22 cellular contexts compared by ENCODE assay signal in genomic region chr15:48340111-48340510, GRCh38.
"Had no signal": no experiment of that assay in that cellular context is flagged by ENCODE, and none has a peak within 500 bp of the region (broad histone marks: within the 10 kb centered on the region; RNA-seq: fewer than 3 reads in every experiment).

No MANE protein-coding gene starts in this region.

- H3K4me3 ChIP-seq: colonic mucosa, sigmoid colon, upper lobe of right lung had no signal

- H3K36me3 ChIP-seq: brain microvascular endothelial cell, colonic mucosa had no signal

- H3K4me1 ChIP-seq: colonic mucosa, foreskin keratinocyte, parathyroid adenoma, sigmoid colon, upper lobe of right lung had no signal

- H3K9me3 Mint-ChIP-seq: activated naive CD8-positive, alpha-beta T cell treated with anti-CD3 and anti-CD28 coated beads, Interleukin-2, amount 10 ng/mL, durations not matched to agents 7 days and 5 days; activated T-cell treated with anti-CD3 and anti-CD28 coated beads, Interleukin-2, amount 50 U/mL, for 24 hours; natural killer cell treated with Interleukin-12 subunit alpha and Interleukin-12 subunit beta and Interleukin-15 and Interleukin-18, amount 100 ng/mL, for 72 hours; stimulated activated memory B cell treated with anti-CD40 and anti-IgM and Interleukin-4, amounts not matched to agents 10 μg/mL and 1 μg/mL and 100 μg/mL, for 72 hours; T-helper 1 cell treated with Interleukin-12 subunit alpha and Interleukin-12 subunit beta and Interleukin-4 antibody, amounts not matched to agents 30 μg/mL and 1 μg/mL, for 36 hours had no signal

- H3K27me3 Mint-ChIP-seq: activated naive CD8-positive, alpha-beta T cell treated with anti-CD3 and anti-CD28 coated beads, Interleukin-2, amount 10 ng/mL, durations not matched to agents 7 days and 5 days; activated T-cell treated with anti-CD3 and anti-CD28 coated beads, Interleukin-2, amount 50 U/mL, for 24 hours; natural killer cell treated with Interleukin-12 subunit alpha and Interleukin-12 subunit beta and Interleukin-15 and Interleukin-18, amount 100 ng/mL, for 72 hours; stimulated activated memory B cell treated with anti-CD40 and anti-IgM and Interleukin-4, amounts not matched to agents 10 μg/mL and 1 μg/mL and 100 μg/mL, for 72 hours had no signal

- H3K4me3 Mint-ChIP-seq: activated naive CD8-positive, alpha-beta T cell treated with anti-CD3 and anti-CD28 coated beads, Interleukin-2, amount 10 ng/mL, durations not matched to agents 7 days and 5 days; activated T-cell treated with anti-CD3 and anti-CD28 coated beads, Interleukin-2, amount 50 U/mL, for 24 hours; natural killer cell treated with Interleukin-12 subunit alpha and Interleukin-12 subunit beta and Interleukin-15 and Interleukin-18, amount 100 ng/mL, for 72 hours; stimulated activated memory B cell treated with anti-CD40 and anti-IgM and Interleukin-4, amounts not matched to agents 10 μg/mL and 1 μg/mL and 100 μg/mL, for 72 hours; T-helper 1 cell treated with Interleukin-12 subunit alpha and Interleukin-12 subunit beta and Interleukin-4 antibody, amounts not matched to agents 30 μg/mL and 1 μg/mL, for 36 hours had no signal

- H3K27me3 ChIP-seq: brain microvascular endothelial cell, colonic mucosa, foreskin keratinocyte, sigmoid colon, upper lobe of right lung had no signal

- H3K9me3 ChIP-seq: colonic mucosa, sigmoid colon, upper lobe of right lung had no signal

- DNase-seq: activated CD4-positive, alpha-beta T cell treated with anti-CD3 and anti-CD28 coated beads for 1 hour; activated CD4-positive, alpha-beta T cell treated with anti-CD3 and anti-CD28 coated beads, Interleukin-2, amount 50 U/mL, for 48 hours; activated gamma-delta T cell; activated naive CD8-positive, alpha-beta T cell treated with anti-CD3 and anti-CD28 coated beads, Interleukin-2, amount 10 ng/mL, durations not matched to agents 7 days and 5 days; activated T-cell treated with anti-CD3 and anti-CD28 coated beads, Interleukin-2, amount 50 U/mL, for 24 hours; anterior cingulate cortex; brain microvascular endothelial cell; central memory CD4-positive, alpha-beta T cell; colonic mucosa; foreskin keratinocyte; glutamatergic neuron; hippocampal formation; left cardiac atrium; mesendoderm; sigmoid colon; stimulated activated CD4-positive, alpha-beta T cell treated with anti-CD3 and anti-CD28 coated beads, Interleukin-4, amount 100 ng/mL, for 24 hours; upper lobe of right lung had no signal

- H3K27ac ChIP-seq: brain microvascular endothelial cell, colonic mucosa, foreskin keratinocyte, parathyroid adenoma, sigmoid colon, upper lobe of right lung, VCaP had no signal

- H3K27ac Mint-ChIP-seq: activated naive CD8-positive, alpha-beta T cell treated with anti-CD3 and anti-CD28 coated beads, Interleukin-2, amount 10 ng/mL, durations not matched to agents 7 days and 5 days; activated T-cell treated with anti-CD3 and anti-CD28 coated beads, Interleukin-2, amount 50 U/mL, for 24 hours; stimulated activated memory B cell treated with anti-CD40 and anti-IgM and Interleukin-4, amounts not matched to agents 10 μg/mL and 1 μg/mL and 100 μg/mL, for 72 hours; T-helper 1 cell treated with Interleukin-12 subunit alpha and Interleukin-12 subunit beta and Interleukin-4 antibody, amounts not matched to agents 30 μg/mL and 1 μg/mL, for 36 hours had no signal

- ATAC-seq: foreskin keratinocyte; left cardiac atrium; natural killer cell treated with Interleukin-12 subunit alpha and Interleukin-12 subunit beta and Interleukin-15 and Interleukin-18, amount 100 ng/mL, for 72 hours; stimulated activated memory B cell treated with anti-CD40 and anti-IgM and Interleukin-4, amounts not matched to agents 10 μg/mL and 1 μg/mL and 100 μg/mL, for 72 hours; upper lobe of right lung had no signal

- H3K4me1 Mint-ChIP-seq: stimulated activated memory B cell treated with anti-CD40 and anti-IgM and Interleukin-4, amounts not matched to agents 10 μg/mL and 1 μg/mL and 100 μg/mL, for 72 hours had no signal
